In genomic region chr10:28555358-28555757, GRCh38 we compare ENCODE assay signal across 1 cellular context.
TF ChIP-seq lines count a peak whose summit lies in the region.

No MANE protein-coding gene starts in this region.

TF ChIP-seq in WTC11, 78 proteins besides CTCF, POLR2A, EP300 and RAD21 (continued from another document):
- TF ChIP-seq, protein P1, sequence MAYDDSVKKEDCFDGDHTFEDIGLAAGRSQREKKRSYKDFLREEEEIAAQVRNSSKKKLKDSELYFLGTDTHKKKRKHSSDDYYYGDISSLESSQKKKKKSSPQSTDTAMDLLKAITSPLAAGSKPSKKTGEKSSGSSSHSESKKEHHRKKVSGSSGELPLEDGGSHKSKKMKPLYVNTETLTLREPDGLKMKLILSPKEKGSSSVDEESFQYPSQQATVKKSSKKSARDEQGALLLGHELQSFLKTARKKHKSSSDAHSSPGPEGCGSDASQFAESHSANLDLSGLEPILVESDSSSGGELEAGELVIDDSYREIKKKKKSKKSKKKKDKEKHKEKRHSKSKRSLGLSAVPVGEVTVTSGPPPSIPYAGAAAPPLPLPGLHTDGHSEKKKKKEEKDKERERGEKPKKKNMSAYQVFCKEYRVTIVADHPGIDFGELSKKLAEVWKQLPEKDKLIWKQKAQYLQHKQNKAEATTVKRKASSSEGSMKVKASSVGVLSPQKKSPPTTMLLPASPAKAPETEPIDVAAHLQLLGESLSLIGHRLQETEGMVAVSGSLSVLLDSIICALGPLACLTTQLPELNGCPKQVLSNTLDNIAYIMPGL (CRISPR knock-in tag; IDR thresholded peaks at IDR 0.05) = no peak
- TF ChIP-seq ZNF121 (CRISPR knock-in tag; IDR thresholded peaks at IDR 0.05) (no peak), ZNF138 (CRISPR knock-in tag; conservative IDR thresholded peaks at IDR 0.05) (no peak), FOXP4 (CRISPR knock-in tag; IDR thresholded peaks at IDR 0.05) (no peak), JAZF1 (CRISPR knock-in tag; IDR thresholded peaks at IDR 0.05) (no peak), MLX (CRISPR knock-in tag; IDR thresholded peaks at IDR 0.05) (no peak)
- TF ChIP-seq, protein P2, sequence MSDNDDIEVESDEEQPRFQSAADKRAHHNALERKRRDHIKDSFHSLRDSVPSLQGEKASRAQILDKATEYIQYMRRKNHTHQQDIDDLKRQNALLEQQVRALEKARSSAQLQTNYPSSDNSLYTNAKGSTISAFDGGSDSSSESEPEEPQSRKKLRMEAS (CRISPR knock-in tag; IDR thresholded peaks at IDR 0.05) = no peak
- TF ChIP-seq, protein P3, sequence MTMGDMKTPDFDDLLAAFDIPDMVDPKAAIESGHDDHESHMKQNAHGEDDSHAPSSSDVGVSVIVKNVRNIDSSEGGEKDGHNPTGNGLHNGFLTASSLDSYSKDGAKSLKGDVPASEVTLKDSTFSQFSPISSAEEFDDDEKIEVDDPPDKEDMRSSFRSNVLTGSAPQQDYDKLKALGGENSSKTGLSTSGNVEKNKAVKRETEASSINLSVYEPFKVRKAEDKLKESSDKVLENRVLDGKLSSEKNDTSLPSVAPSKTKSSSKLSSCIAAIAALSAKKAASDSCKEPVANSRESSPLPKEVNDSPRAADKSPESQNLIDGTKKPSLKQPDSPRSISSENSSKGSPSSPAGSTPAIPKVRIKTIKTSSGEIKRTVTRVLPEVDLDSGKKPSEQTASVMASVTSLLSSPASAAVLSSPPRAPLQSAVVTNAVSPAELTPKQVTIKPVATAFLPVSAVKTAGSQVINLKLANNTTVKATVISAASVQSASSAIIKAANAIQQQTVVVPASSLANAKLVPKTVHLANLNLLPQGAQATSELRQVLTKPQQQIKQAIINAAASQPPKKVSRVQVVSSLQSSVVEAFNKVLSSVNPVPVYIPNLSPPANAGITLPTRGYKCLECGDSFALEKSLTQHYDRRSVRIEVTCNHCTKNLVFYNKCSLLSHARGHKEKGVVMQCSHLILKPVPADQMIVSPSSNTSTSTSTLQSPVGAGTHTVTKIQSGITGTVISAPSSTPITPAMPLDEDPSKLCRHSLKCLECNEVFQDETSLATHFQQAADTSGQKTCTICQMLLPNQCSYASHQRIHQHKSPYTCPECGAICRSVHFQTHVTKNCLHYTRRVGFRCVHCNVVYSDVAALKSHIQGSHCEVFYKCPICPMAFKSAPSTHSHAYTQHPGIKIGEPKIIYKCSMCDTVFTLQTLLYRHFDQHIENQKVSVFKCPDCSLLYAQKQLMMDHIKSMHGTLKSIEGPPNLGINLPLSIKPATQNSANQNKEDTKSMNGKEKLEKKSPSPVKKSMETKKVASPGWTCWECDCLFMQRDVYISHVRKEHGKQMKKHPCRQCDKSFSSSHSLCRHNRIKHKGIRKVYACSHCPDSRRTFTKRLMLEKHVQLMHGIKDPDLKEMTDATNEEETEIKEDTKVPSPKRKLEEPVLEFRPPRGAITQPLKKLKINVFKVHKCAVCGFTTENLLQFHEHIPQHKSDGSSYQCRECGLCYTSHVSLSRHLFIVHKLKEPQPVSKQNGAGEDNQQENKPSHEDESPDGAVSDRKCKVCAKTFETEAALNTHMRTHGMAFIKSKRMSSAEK (CRISPR knock-in tag; IDR thresholded peaks at IDR 0.05; ENCODE audit: borderline replicate concordance) = no peak
TF ChIP-seq in WTC11: peak in this region for 0.
